ENCODE assay signal across 34 cellular contexts in the genomic region with DNA sequence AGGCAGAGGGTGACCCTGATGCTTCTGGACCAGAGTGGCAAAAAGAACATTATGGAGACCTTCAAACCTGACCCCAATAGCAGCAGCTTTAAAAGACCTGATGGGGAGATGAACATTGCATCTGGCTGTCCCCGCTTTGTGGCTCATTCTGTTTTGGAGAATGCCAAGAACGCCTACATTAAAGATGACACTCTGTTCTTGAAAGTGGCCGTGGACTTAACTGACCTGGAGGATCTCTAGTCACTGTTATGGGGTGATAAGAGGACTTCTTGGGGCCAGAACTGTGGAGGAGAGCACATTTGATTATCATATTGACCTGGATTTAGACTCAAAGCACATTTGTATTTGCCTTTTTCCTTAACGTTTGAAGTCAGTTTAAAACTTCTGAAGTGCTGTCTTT.
"Had no signal": no experiment of that assay in that cellular context is flagged by ENCODE, and none has a peak within 500 bp of the region (broad histone marks: within the 10 kb centered on the region; RNA-seq: fewer than 3 reads in every experiment).

No MANE protein-coding gene starts in this region.

- ATAC-seq: activated T-cell treated with anti-CD3 and anti-CD28 coated beads, Interleukin-2, amount 50 U/mL, for 72 hours; left cardiac atrium; left ventricle myocardium superior; sciatic nerve; T-cell had no signal

- H3K36me3 ChIP-seq: ovary, prostate gland had no signal

- H3K27ac Mint-ChIP-seq: activated CD4-positive, alpha-beta memory T cell treated with anti-CD3 and anti-CD28 coated beads for 36 hours; activated CD4-positive, alpha-beta T cell treated with anti-CD3 and anti-CD28 coated beads, Interleukin-2, amount 10 ng/mL, durations not matched to agents 24 days and 14 days; activated naive CD4-positive, alpha-beta T cell treated with anti-CD3 and anti-CD28 coated beads for 36 hours; activated naive CD8-positive, alpha-beta T cell treated with anti-CD3 and anti-CD28 coated beads, Interleukin-2, amount 10 ng/mL, durations not matched to agents 7 days and 5 days; activated T-cell treated with anti-CD3 and anti-CD28 coated beads, Interleukin-2, amount 50 U/mL, for 72 hours; mesothelial cell of epicardium; nephron progenitor cell; T-helper 2 cell treated with Interferon-gamma antibody and Interleukin-4, amounts not matched to agents 5 μg/mL and 100 μg/mL, for 36 hours had no signal

- H3K27me3 Mint-ChIP-seq: activated CD4-positive, alpha-beta memory T cell treated with anti-CD3 and anti-CD28 coated beads for 36 hours; activated CD4-positive, alpha-beta T cell treated with anti-CD3 and anti-CD28 coated beads, Interleukin-2, amount 10 ng/mL, durations not matched to agents 24 days and 14 days; activated naive CD8-positive, alpha-beta T cell treated with anti-CD3 and anti-CD28 coated beads, Interleukin-2, amount 10 ng/mL, durations not matched to agents 7 days and 5 days; naive B cell; T-cell had no signal

- H3K9me3 Mint-ChIP-seq: activated CD4-positive, alpha-beta memory T cell treated with anti-CD3 and anti-CD28 coated beads for 36 hours; activated CD4-positive, alpha-beta T cell treated with anti-CD3 and anti-CD28 coated beads, Interleukin-2, amount 10 ng/mL, durations not matched to agents 24 days and 14 days; activated naive CD4-positive, alpha-beta T cell treated with anti-CD3 and anti-CD28 coated beads for 36 hours; activated naive CD8-positive, alpha-beta T cell treated with anti-CD3 and anti-CD28 coated beads, Interleukin-2, amount 10 ng/mL, durations not matched to agents 7 days and 5 days; activated T-cell treated with anti-CD3 and anti-CD28 coated beads, Interleukin-2, amount 50 U/mL, for 72 hours; mesothelial cell of epicardium; naive B cell; nephron progenitor cell; T-cell; T-helper 2 cell treated with Interferon-gamma antibody and Interleukin-4, amounts not matched to agents 5 μg/mL and 100 μg/mL, for 36 hours had no signal

- H3K27ac ChIP-seq: brain microvascular endothelial cell, coronary artery, dorsolateral prefrontal cortex, ovary, prostate gland, skin epidermis, tibial nerve, WERI-Rb-1 had no signal

- DNase-seq: activated CD4-positive, alpha-beta memory T cell treated with anti-CD3 and anti-CD28 coated beads for 36 hours; activated CD4-positive, alpha-beta T cell treated with anti-CD3 and anti-CD28 coated beads, Interleukin-2, amount 10 ng/mL, durations not matched to agents 24 days and 14 days; activated CD4-positive, CD25-positive, alpha-beta regulatory T cell treated with anti-CD3 and anti-CD28 coated beads, Interleukin-2, amount 50 U/mL, for 72 hours; activated effector memory CD4-positive, alpha-beta T cell treated with anti-CD3 and anti-CD28 coated beads, Interleukin-2, amount 50 U/mL, for 16 hours; activated naive CD4-positive, alpha-beta T cell treated with anti-CD3 and anti-CD28 coated beads for 36 hours; activated naive CD8-positive, alpha-beta T cell treated with anti-CD3 and anti-CD28 coated beads, Interleukin-2, amount 10 ng/mL, durations not matched to agents 7 days and 5 days; activated T-cell treated with anti-CD3 and anti-CD28 coated beads, Interleukin-2, amount 50 U/mL, for 72 hours; amniotic stem cell; brain microvascular endothelial cell; dorsolateral prefrontal cortex; effector memory CD4-positive, alpha-beta T cell; head of caudate nucleus; hippocampal formation; left cardiac atrium; left ventricle myocardium superior; naive B cell; nephron progenitor cell; ovary; retina; stimulated activated CD4-positive, alpha-beta T cell treated with anti-CD3 and anti-CD28 coated beads, Interleukin-1b, Interleukin-23, amount 100 ng/mL, for 48 hours; stimulated activated CD4-positive, alpha-beta T cell treated with anti-CD3 and anti-CD28 coated beads, Interleukin-4, amount 100 ng/mL, for 4 hours; stimulated activated CD8-positive, alpha-beta memory T cell treated with anti-CD3 and anti-CD28 coated beads, Interleukin-4, amount 100 ng/mL, for 48 hours; stimulated activated naive CD4-positive, alpha-beta T cell; T-cell; WERI-Rb-1 had no signal

- H3K4me3 ChIP-seq: coronary artery, dorsolateral prefrontal cortex, ovary, prostate gland, skin epidermis, tibial nerve had no signal

- H3K4me3 Mint-ChIP-seq: activated CD4-positive, alpha-beta memory T cell treated with anti-CD3 and anti-CD28 coated beads for 36 hours; activated CD4-positive, alpha-beta T cell treated with anti-CD3 and anti-CD28 coated beads, Interleukin-2, amount 10 ng/mL, durations not matched to agents 24 days and 14 days; activated naive CD4-positive, alpha-beta T cell treated with anti-CD3 and anti-CD28 coated beads for 36 hours; activated naive CD8-positive, alpha-beta T cell treated with anti-CD3 and anti-CD28 coated beads, Interleukin-2, amount 10 ng/mL, durations not matched to agents 7 days and 5 days; activated T-cell treated with anti-CD3 and anti-CD28 coated beads, Interleukin-2, amount 50 U/mL, for 72 hours; mesothelial cell of epicardium; naive B cell; nephron progenitor cell; T-cell; T-helper 2 cell treated with Interferon-gamma antibody and Interleukin-4, amounts not matched to agents 5 μg/mL and 100 μg/mL, for 36 hours had no signal

- H3K27me3 ChIP-seq: brain microvascular endothelial cell, dorsolateral prefrontal cortex, ovary, tibial nerve had no signal

- FAIRE-seq: astrocyte, keratinocyte had no signal

- H3K9me3 ChIP-seq: ovary, prostate gland, tibial nerve had no signal

- H3K4me1 ChIP-seq: prostate gland, tibial nerve had no signal
